10 cellular contexts compared by ENCODE assay signal in the genomic region with DNA sequence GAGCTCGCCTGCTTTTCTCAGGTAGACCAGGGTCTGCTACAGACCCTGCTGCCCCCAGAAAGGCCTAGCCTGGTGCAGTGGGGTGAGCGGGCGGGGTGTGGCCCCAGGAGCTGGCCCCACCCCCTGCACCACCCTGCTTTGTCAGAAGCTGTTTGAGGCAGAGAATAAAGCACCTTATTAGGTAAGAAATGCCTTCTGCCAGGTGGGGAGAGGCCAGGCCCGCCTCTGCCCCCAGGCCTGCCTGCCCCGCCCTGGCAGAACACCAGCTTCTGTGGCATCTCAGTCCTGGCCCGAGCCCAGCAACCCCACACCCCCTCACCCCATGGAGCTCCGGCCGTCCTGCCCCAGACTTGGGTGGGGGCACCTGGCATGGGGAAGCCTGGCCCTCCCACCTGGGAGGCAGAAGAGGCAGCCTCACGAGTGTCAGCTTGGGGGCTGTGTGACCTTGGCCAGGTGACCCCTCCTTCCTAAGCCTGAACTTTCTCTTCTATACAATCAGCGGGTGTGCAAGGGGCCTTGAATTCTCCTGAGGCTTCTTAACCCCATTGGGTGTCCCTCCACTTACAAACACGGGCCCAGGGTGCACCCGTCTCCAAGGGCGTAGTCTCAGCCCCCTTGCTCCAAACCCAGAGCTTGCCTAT. TPM values are rescaled to one million over a fixed set of nuclear protein-coding genes. Genes with fewer than 3 reads are reported as not detected.
A peak's percentile ranks its signal among the peaks of the same experiment; 100 is the strongest.
DNase-seq lines count a peak whose midpoint lies in the region; ATAC-seq and TF ChIP-seq lines count a peak whose summit lies in the region.
"Had no signal": no experiment of that assay in that cellular context is flagged by ENCODE, and none has a peak within 500 bp of the region (broad histone marks: within the 10 kb centered on the region; RNA-seq: fewer than 3 reads in every experiment).

No MANE protein-coding gene starts in this region.

- H3K9ac ChIP-seq in colonic mucosa (ENCODE audit: low read depth in 2 of 2, low read length in 2 of 2), result peak overlapping the region; percentile 67 to 99

- H3K27ac ChIP-seq in ACC112 (ENCODE audit: low read depth, low read length), result peak overlapping the region; percentile 99
- H3K27ac ChIP-seq in colonic mucosa, result peak overlapping the region; percentile 97
- H3K27ac ChIP-seq: neutrophil had no signal

- peaks cover 70% of the 10 kb centered on the region for H3K4me1 ChIP-seq in ACC112 (ENCODE audit: control insufficient read depth, insufficient read depth, low read length, unreplicated experiment)
- H3K4me1 ChIP-seq in colonic mucosa, result peaks cover 24% of the 10 kb centered on the region

- no peaks in the 10 kb centered on the region for H3K9me3 ChIP-seq in colonic mucosa
- H3K9me3 ChIP-seq: neutrophil had no signal

- H3K36me3 ChIP-seq in ACC112 (ENCODE audit: insufficient read depth, low read length) (no peaks in the 10 kb centered on the region), colonic mucosa (no peaks in the 10 kb centered on the region)
- H3K36me3 ChIP-seq: neutrophil had no signal

- H2AFZ ChIP-seq in ACC112 (ENCODE audit: low read length, unreplicated experiment), result no peak overlapping the region

- no peak for ATAC-seq in HG03280 (IDR thresholded peaks at IDR 0.05; ENCODE audit: unreplicated experiment)
- ATAC-seq in activated CD4-positive, CD25-positive, alpha-beta regulatory T cell treated with anti-CD3 and anti-CD28 coated beads, Interleukin-2, amount 50 U/mL, for 24 hours, result no peak

- no peak overlapping the region for H3K4me3 ChIP-seq in ACC112 (ENCODE audit: low read depth, low read length)
- no peak overlapping the region for H3K4me3 ChIP-seq in colonic mucosa

- intact Hi-C loops in colonic mucosa (cut with DNase I), result no loop called here

- DNase-seq in HT1080 (ENCODE audit: low read depth), result peak; percentile 72
- peak; percentile 92 for DNase-seq in colonic mucosa
- DNase-seq in mucosa of gallbladder (ENCODE audit: low spot score), result peak; percentile 87
- DNase-seq in SHP77 treated with DMSO at 0.1 percent for 48 hours (lab: John Stamatoyannopoulos, UW), result no peak
- DNase-seq in NCI-H1105 treated with DMSO at 0.1 percent for 48 hours (lab: John Stamatoyannopoulos, UW), result no peak
- DNase-seq: activated T-cell treated with anti-CD3 and anti-CD28 coated beads, Interleukin-2, amount 50 U/mL, for 1 hour had no signal

- peaks cover 8% of the 10 kb centered on the region for H3K79me2 ChIP-seq in ACC112 (ENCODE audit: control insufficient read depth, insufficient read depth, low read length, unreplicated experiment)

- no peak for TF ChIP-seq CTCF in colonic mucosa (IDR thresholded peaks at IDR 0.05)

- H3K27me3 ChIP-seq in ACC112 (ENCODE audit: insufficient read depth, low read length), result no peaks in the 10 kb centered on the region
- no peaks in the 10 kb centered on the region for H3K27me3 ChIP-seq in colonic mucosa

RNA-seq across cellular contexts. Expression of gene KRT80, which starts 43.2 kb away (rescaled TPM):
- 6.7 and 8.2 TPM in 2 replicates for total RNA-seq in HT1080 (2014; rRNA removed; shearing (Covaris generic))
- polyA plus RNA-seq in HT1080 (2015; cell fraction: cytosol; rRNA removed), result 33.7 and 34.7 TPM in 2 replicates
- polyA plus RNA-seq in HT1080 (2015; cell fraction: nucleus; rRNA removed), result 29.2 and 33.4 TPM in 2 replicates
- total RNA-seq in colonic mucosa (1 to 10 TPM in 1 of 2 donors, under 1 TPM in 1; 0.66 to 4.9 TPM), mucosa of gallbladder (15.5 TPM)

Comparison
In these comparisons a context has a peak if more than half of its experiments do, and no peak if none do; other contexts are left out.
1. DNase-seq: peak in HT1080 (single experiment), colonic mucosa (single experiment) and mucosa of gallbladder (single experiment); none in SHP77 treated with DMSO at 0.1 percent for 48 hours (single experiment) and NCI-H1105 treated with DMSO at 0.1 percent for 48 hours (single experiment).